Comparison of ENCODE assay signal across 8 cellular contexts in the genomic region with DNA sequence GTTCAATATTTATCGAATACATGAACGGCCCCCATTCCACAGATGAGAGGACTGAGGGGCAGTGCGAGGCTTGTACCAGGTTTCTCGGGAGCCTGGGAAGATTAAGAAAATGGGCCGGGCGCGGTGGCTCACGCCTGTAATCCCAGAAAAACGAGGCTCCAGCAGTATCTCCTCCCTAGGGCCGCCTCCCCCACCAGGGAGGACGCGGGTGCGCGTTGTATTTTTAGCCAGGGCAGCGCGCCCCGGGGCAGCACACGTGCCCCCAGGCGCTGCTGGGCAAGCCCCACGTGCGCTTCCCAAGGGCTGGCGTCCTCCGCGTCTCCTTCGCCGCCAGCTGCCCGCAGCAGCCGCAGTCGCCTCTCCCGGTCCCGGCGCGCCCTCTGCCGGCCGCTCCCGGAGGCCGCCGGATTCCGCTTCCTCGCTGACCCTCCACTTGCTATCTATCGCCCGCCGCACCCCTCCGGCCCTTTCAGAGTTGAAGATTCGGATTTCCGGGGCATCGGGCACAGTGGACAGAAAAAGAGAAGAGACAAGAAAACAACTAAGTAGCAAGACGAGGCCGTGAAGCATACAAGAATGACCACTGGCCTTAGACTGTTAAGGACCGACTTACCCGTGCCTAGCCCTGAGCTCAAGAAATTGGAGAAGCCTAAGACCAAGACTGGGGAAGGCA. TPM values are rescaled to one million over a fixed set of nuclear protein-coding genes. Genes with fewer than 3 reads are reported as not detected.
DNase-seq lines count a peak whose midpoint lies in the region; ATAC-seq and TF ChIP-seq lines count a peak whose summit lies in the region.

No MANE protein-coding gene starts in this region.

- no peak overlapping the region for H2AK5ac ChIP-seq in H9 (ENCODE audit: insufficient read length, low read length)

- H4K91ac ChIP-seq in H9 (ENCODE audit: insufficient read length, low read depth, low read length): no peak overlapping the region

- H3K23me2 ChIP-seq in H9 (ENCODE audit: insufficient read length, low read depth, low read length, poor library complexity, severe bottlenecking): peaks cover 4% of the 10 kb centered on the region

- DNase-seq in BJ (ENCODE audit: low read depth): no peak
- DNase-seq in H9: peak; percentile 96
- peak; percentile 34 to 83 for DNase-seq in NCI-H526 (lab: John Stamatoyannopoulos, UW)
- DNase-seq in activated CD4-positive, alpha-beta T cell treated with anti-CD3 and anti-CD28 coated beads, Interleukin-2, amount 50 U/mL, for 4 hours: peak; percentile 39 to 43
- peak; percentile 44 to 57 (median 45) for DNase-seq in effector memory CD4-positive, alpha-beta T cell
- peak; percentile 82 for DNase-seq in medulla oblongata (ENCODE audit: extremely low spot score)
- peak; percentile 60 to 61 for DNase-seq in stimulated activated CD8-positive, alpha-beta memory T cell treated with anti-CD3 and anti-CD28 coated beads, Interleukin-15, amount 100 ng/mL, for 48 hours (ENCODE audit: low read depth in 2 of 2)

- CTCF ChIA-PET in BJ (lab: Yijun Ruan, JAX): interaction anchor here (0.5 to 3.5 kb wide), 39 partner anchors 9 to 287 kb away, joined by 3 to 51 read pairs (median 4); partner anchors contain the start of genes ACADVL, CTDNEP1, DLG4 and ELP5

- peaks cover 22% of the 10 kb centered on the region for H3K27me3 ChIP-seq in BJ (ENCODE audit: control insufficient read depth, insufficient read depth, low read length)
- H3K27me3 ChIP-seq in H9 (ENCODE audit: insufficient read depth, low read length): peaks cover 2% of the 10 kb centered on the region
- no peaks in the 10 kb centered on the region for H3K27me3 ChIP-seq in effector memory CD4-positive, alpha-beta T cell (replicated peaks; ENCODE audit: control insufficient read depth, insufficient read depth, low read length, poor library complexity, severe bottlenecking)

- no peak overlapping the region for H2BK20ac ChIP-seq in H9 (ENCODE audit: low read depth, low read length, poor library complexity, severe bottlenecking)

- H3K4ac ChIP-seq in H9 (ENCODE audit: low read depth, low read length): no peak overlapping the region

- H2BK5ac ChIP-seq in H9 (ENCODE audit: insufficient read length, low read length): no peak overlapping the region

- no peak overlapping the region for H3T11ph ChIP-seq in H9 (ENCODE audit: low read length)

- no peaks in the 10 kb centered on the region for H3K36me3 ChIP-seq in BJ (ENCODE audit: control insufficient read depth, insufficient read depth, low read length)
- no peaks in the 10 kb centered on the region for H3K36me3 ChIP-seq in effector memory CD4-positive, alpha-beta T cell (ENCODE audit: control insufficient read depth, insufficient read depth, low read length)

- H3K4me3 Mint-ChIP-seq in H9: peak overlapping the region; percentile 14 to 83; a peak in 4 of 5 replicates

- peak overlapping the region; percentile 28 for H3K18ac ChIP-seq in H9 (ENCODE audit: insufficient read length, low read depth, low read length)

- H4K5ac ChIP-seq in H9 (ENCODE audit: insufficient read length, low read depth, low read length): no peak overlapping the region

- H3K4me1 ChIP-seq in H9 (ENCODE audit: insufficient read depth, low read length): peaks cover 4% of the 10 kb centered on the region; the same call in 1 of the 2 replicates
- H3K4me1 ChIP-seq in effector memory CD4-positive, alpha-beta T cell (ENCODE audit: control insufficient read depth, insufficient read depth, low read length, poor library complexity, severe bottlenecking): peaks cover 23% of the 10 kb centered on the region

- peaks cover 3% of the 10 kb centered on the region in 2 experiments; a peak in 3 of 5 replicates for H3K9me3 Mint-ChIP-seq in H9

- H3K56ac ChIP-seq in H9 (ENCODE audit: insufficient read length, low read depth, low read length): no peak overlapping the region

- peak; percentile 75 for TF ChIP-seq CTCF in BJ (IDR thresholded peaks at IDR 0.05; ENCODE audit: insufficient read depth, low read depth, low read length)
- peak; percentile 97 for TF ChIP-seq CTCF in H9 (conservative IDR thresholded peaks at IDR 0.05)

- POLR2A ChIA-PET in BJ (lab: Charles Lee): no interaction called here

- no CpG with 5 or more reads among the region's 51 CpGs for WGBS in H9 (ENCODE audit: extremely low coverage, insufficient read length, low lambda C conversion rate)

- no peak overlapping the region for H2BK15ac ChIP-seq in H9 (ENCODE audit: low read depth, low read length)

- H3K4me2 ChIP-seq in H9 (ENCODE audit: insufficient read depth, insufficient read length, low read length): peak overlapping the region; percentile 73

- H2BK120ac ChIP-seq in H9 (ENCODE audit: low read depth, low read length, poor library complexity, severe bottlenecking): no peak overlapping the region

- H3K9me3 ChIP-seq in H9 (ENCODE audit: control insufficient read depth, low read depth, low read length): no peaks in the 10 kb centered on the region
- no peaks in the 10 kb centered on the region for H3K9me3 ChIP-seq in effector memory CD4-positive, alpha-beta T cell (ENCODE audit: control insufficient read depth, low read length)

- H2AFZ ChIP-seq in H9 (ENCODE audit: low read length): no peak overlapping the region

- no peak overlapping the region for H4K8ac ChIP-seq in H9 (replicated peaks; ENCODE audit: insufficient read length, low read depth, low read length)

- no peak overlapping the region; a peak in 1 of 7 replicates for H3K27ac Mint-ChIP-seq in H9

- H3K36me3 Mint-ChIP-seq in H9 (ENCODE audit: insufficient read depth in 1 of 3, low read depth in 3 of 3): peaks cover 0 to 3% (median 0%) of the 10 kb centered on the region in 3 experiments; a peak in 2 of 7 replicates

- H2BK12ac ChIP-seq in H9 (ENCODE audit: insufficient read length, low read depth, low read length): no peak overlapping the region

- no peak overlapping the region for H3K27ac ChIP-seq in H9 (ENCODE audit: insufficient read length, low read depth, low read length)
- no peak overlapping the region for H3K27ac ChIP-seq in effector memory CD4-positive, alpha-beta T cell (ENCODE audit: insufficient read depth, low read length, poor library complexity, severe bottlenecking)

- no peaks in the 10 kb centered on the region for H4K20me1 ChIP-seq in H9 (ENCODE audit: control insufficient read depth, insufficient read depth, insufficient read length)

- H3K79me2 ChIP-seq in H9 (ENCODE audit: insufficient read depth, low read length): no peaks in the 10 kb centered on the region

- no peak for ATAC-seq in HG02938 (IDR thresholded peaks at IDR 0.05; ENCODE audit: unreplicated experiment)

- no peaks in the 10 kb centered on the region for H3K79me1 ChIP-seq in H9 (ENCODE audit: insufficient read depth, low read depth, low read length, poor library complexity, severe bottlenecking)

- no peak overlapping the region for H3K14ac ChIP-seq in H9 (ENCODE audit: insufficient read depth, low read length)

- no peak overlapping the region for H3K23ac ChIP-seq in H9 (ENCODE audit: insufficient read length, low read depth, low read length)

- H3K27me3 Mint-ChIP-seq in H9 (ENCODE audit: low read depth): peaks cover 74% of the 10 kb centered on the region

- H3K4me1 Mint-ChIP-seq in H9: peaks cover 10 to 22% of the 10 kb centered on the region in 2 experiments

- no peak overlapping the region for H3K9ac ChIP-seq in H9 (ENCODE audit: extremely low read depth, insufficient read length, low read length)

- peak overlapping the region; percentile 16; the same call in 1 of the 2 replicates for H3K4me3 ChIP-seq in BJ (ENCODE audit: low read depth, low read length)
- peak overlapping the region; percentile 25 for H3K4me3 ChIP-seq in effector memory CD4-positive, alpha-beta T cell (ENCODE audit: insufficient read depth, low read depth, low read length, poor library complexity, severe bottlenecking)

RNA-seq across cellular contexts. Expression of gene YBX2, which starts 1.9 kb away (rescaled TPM):
- polyA plus RNA-seq in BJ (2011; rRNA removed): 0.11 TPM in 2 replicates
- 0.05 TPM in 1 of 2 replicates, not detected in the other for polyA minus RNA-seq in BJ (2011; rRNA and poly(A)+ RNA removed)
- total RNA-seq in H9 (2021): 24.0 and 26.0 TPM in 2 replicates

RNA-seq across cellular contexts. Expression of gene EIF5A, which starts 11.1 kb away (rescaled TPM):
- polyA plus RNA-seq in BJ (2011; rRNA removed): 556 and 579 TPM in 2 replicates
- polyA minus RNA-seq in BJ (2011; rRNA and poly(A)+ RNA removed): 632 and 820 TPM in 2 replicates
- total RNA-seq in H9 (2021): 978 and 1,015 TPM in 2 replicates

RNA-seq across cellular contexts. Expression of gene SLC2A4, which starts 14.8 kb away (rescaled TPM):
- 0.15 and 0.36 TPM in 2 replicates for polyA plus RNA-seq in BJ (2011; rRNA removed)
- 0.10 and 0.38 TPM in 2 replicates for polyA minus RNA-seq in BJ (2011; rRNA and poly(A)+ RNA removed)
- total RNA-seq in H9 (2021): 4.4 and 4.7 TPM in 2 replicates

RNA-seq across cellular contexts. Expression of gene GPS2, which starts 18.8 kb away (rescaled TPM):
- polyA plus RNA-seq in BJ (2011; rRNA removed): 12.7 and 37.4 TPM in 2 replicates
- polyA minus RNA-seq in BJ (2011; rRNA and poly(A)+ RNA removed): 27.8 and 28.9 TPM in 2 replicates
- 62.6 and 62.7 TPM in 2 replicates for total RNA-seq in H9 (2021)

RNA-seq across cellular contexts. Expression of gene NEURL4, which starts 32.8 kb away (rescaled TPM):
- 8.0 and 14.9 TPM in 2 replicates for polyA plus RNA-seq in BJ (2011; rRNA removed)
- polyA minus RNA-seq in BJ (2011; rRNA and poly(A)+ RNA removed): 12.9 and 14.8 TPM in 2 replicates
- 54.8 and 55.4 TPM in 2 replicates for total RNA-seq in H9 (2021)
